7 cellular contexts compared by ENCODE assay signal in genomic region chr15:60359738-60360137, GRCh38. TPM values are rescaled to one million over a fixed set of nuclear protein-coding genes. Genes with fewer than 3 reads are reported as not detected.
DNase-seq lines count a peak whose midpoint lies in the region; TF ChIP-seq lines count a peak whose summit lies in the region.
"Not testable (repeated sequence)": the region's sequence is repeated elsewhere in the genome, so short reads cannot be mapped to it uniquely, and the experiment has no call there.

No MANE protein-coding gene starts in this region.

- CTCF ChIA-PET in activated CD4-positive, alpha-beta memory T cell treated with anti-CD3 and anti-CD28 coated beads, Interleukin-2, amount 10 ng/mL, durations not matched to agents 7 days and 5 days (lab: Charles Lee): interaction anchor here (0.8 to 5.2 kb wide), 19 partner anchors 9 to 573 kb away, joined by 3 to 34 read pairs (median 4); partner anchors contain the start of gene ANXA2

- not testable (repeated sequence) for H3K4me3 Mint-ChIP-seq in activated CD4-positive, alpha-beta memory T cell treated with anti-CD3 and anti-CD28 coated beads, Interleukin-2, amount 10 ng/mL, durations not matched to agents 7 days and 5 days

- not testable (repeated sequence) for H3K9ac ChIP-seq in OCI-LY3 (ENCODE audit: low read length)

- 58% methylated on average over 10 of the region's 10 CpGs for WGBS in prostate gland

- H3K79me2 ChIP-seq in OCI-LY3 (ENCODE audit: low read length): not testable (repeated sequence)

- not testable (repeated sequence) for H3K9me3 Mint-ChIP-seq in activated CD4-positive, alpha-beta memory T cell treated with anti-CD3 and anti-CD28 coated beads, Interleukin-2, amount 10 ng/mL, durations not matched to agents 7 days and 5 days

- POLR2A ChIA-PET in activated CD4-positive, alpha-beta memory T cell treated with anti-CD3 and anti-CD28 coated beads, Interleukin-2, amount 10 ng/mL, durations not matched to agents 7 days and 5 days (lab: Charles Lee): interaction anchor here (0.8 to 2.2 kb wide), 4 partner anchors 39 to 120 kb away, joined by 3 to 9 read pairs (median 5); partner anchors contain the start of genes ANXA2 and ICE2

- H3K36me3 Mint-ChIP-seq in activated CD4-positive, alpha-beta memory T cell treated with anti-CD3 and anti-CD28 coated beads, Interleukin-2, amount 10 ng/mL, durations not matched to agents 7 days and 5 days (ENCODE audit: low read depth): peaks cover 92% of the 10 kb centered on the region

- H3K27ac ChIP-seq in OCI-LY3 (ENCODE audit: low read length): not testable (repeated sequence)
- peak overlapping the region; percentile 34 to 58 for H3K27ac ChIP-seq in prostate gland

- not testable (repeated sequence) for H3K27me3 ChIP-seq in GM06990 (replicated peaks; ENCODE audit: control insufficient read depth, insufficient read depth, low read length); OCI-LY3 (ENCODE audit: low read depth, low read length); prostate gland (replicated peaks; ENCODE audit: insufficient read depth)

- H3K36me3 ChIP-seq in GM06990 (ENCODE audit: control insufficient read depth, insufficient read depth, low read length) (peaks cover 16% of the 10 kb centered on the region), OCI-LY3 (replicated peaks; ENCODE audit: low read depth, low read length) (peaks cover 36% of the 10 kb centered on the region), prostate gland (peaks cover 6 to 20% of the 10 kb centered on the region in 2 donors)

- not testable (repeated sequence) for H3K4me3 ChIP-seq in GM06990 (replicated peaks; ENCODE audit: low read depth, low read length); OCI-LY3 (ENCODE audit: low read length); prostate gland

- not testable (repeated sequence) for H3K4me2 ChIP-seq in OCI-LY3 (ENCODE audit: low read length)

- not testable (repeated sequence) for H3K9me3 ChIP-seq in OCI-LY3 (ENCODE audit: insufficient read depth, low read length); prostate gland

- H4K20me1 ChIP-seq in OCI-LY3 (ENCODE audit: insufficient read depth, low read length): not testable (repeated sequence)

- not testable (repeated sequence) for H3K4me1 ChIP-seq in OCI-LY3 (ENCODE audit: low read length); prostate gland (replicated peaks)

- H3K27me3 Mint-ChIP-seq in activated CD4-positive, alpha-beta memory T cell treated with anti-CD3 and anti-CD28 coated beads, Interleukin-2, amount 10 ng/mL, durations not matched to agents 7 days and 5 days: not testable (repeated sequence)

- TF ChIP-seq CTCF in GM06990 (IDR thresholded peaks at IDR 0.05; ENCODE audit: insufficient read depth, low read length, poor library complexity, severe bottlenecking): peak; percentile 64
- peak; percentile 67 for TF ChIP-seq CTCF in OCI-LY3 (IDR thresholded peaks at IDR 0.05; ENCODE audit: low read depth, low read length)
- TF ChIP-seq CTCF in prostate gland (IDR thresholded peaks at IDR 0.05): peak; percentile 36 to 79 (median 75)

- not testable (repeated sequence) for H2AFZ ChIP-seq in OCI-LY3 (ENCODE audit: low read depth, low read length)

- intact Hi-C loops in prostate gland (cut with DNase I): loop anchor here (2.0 to 5.0 kb wide), 2 partner anchors 38 to 85 kb away; partner anchors contain the start of gene ANXA2

- TF ChIP-seq POLR2A in prostate gland (IDR thresholded peaks at IDR 0.05): not testable (repeated sequence)

- peak; percentile 18 for DNase-seq in GM06990 (ENCODE audit: extremely low read depth, insufficient read length)
- DNase-seq in MV-4-11 (lab: John Stamatoyannopoulos, UW): peak; percentile 40
- peak; percentile 39 for DNase-seq in activated CD4-positive, alpha-beta memory T cell treated with anti-CD3 and anti-CD28 coated beads, Interleukin-2, amount 10 ng/mL, durations not matched to agents 7 days and 5 days
- DNase-seq in cerebellum (ENCODE audit: low spot score): peak; percentile 47
- DNase-seq in iPS DF 4.7 (ENCODE audit: extremely low read depth, low spot score): peak; percentile 30
- not testable (repeated sequence) for DNase-seq in prostate gland (ENCODE audit: low spot score)

- peaks cover 47% of the 10 kb centered on the region for H3K4me1 Mint-ChIP-seq in activated CD4-positive, alpha-beta memory T cell treated with anti-CD3 and anti-CD28 coated beads, Interleukin-2, amount 10 ng/mL, durations not matched to agents 7 days and 5 days

- not testable (repeated sequence) for H3K27ac Mint-ChIP-seq in activated CD4-positive, alpha-beta memory T cell treated with anti-CD3 and anti-CD28 coated beads, Interleukin-2, amount 10 ng/mL, durations not matched to agents 7 days and 5 days

RNA-seq across cellular contexts. Expression of gene ANXA2, which starts 38.0 kb away (rescaled TPM):
- 100 to 1,000 TPM; 558 to 566 TPM for total RNA-seq in activated CD4-positive, alpha-beta memory T cell treated with anti-CD3 and anti-CD28 coated beads, Interleukin-2, amount 10 ng/mL, durations not matched to agents 7 days and 5 days
- 63.1 TPM for total RNA-seq in cerebellum
- total RNA-seq in prostate gland: 100 to 1,000 TPM; 404 to 595 TPM
